Comparison of ENCODE assay signal across 8 cellular contexts in genomic region chr1:114670083-114671010, GRCh38. TPM values are rescaled to one million over a fixed set of nuclear protein-coding genes. Genes with fewer than 3 reads are reported as not detected.
DNase-seq lines count a peak whose midpoint lies in the region; ATAC-seq lines count a peak whose summit lies in the region.

No MANE protein-coding gene starts in this region.

- no peaks in the 10 kb centered on the region for H3K9me3 Mint-ChIP-seq in activated CD4-positive, alpha-beta T cell treated with anti-CD3 and anti-CD28 coated beads, Interleukin-2, amount 10 ng/mL, durations not matched to agents 24 days and 14 days

- peaks cover 10% of the 10 kb centered on the region for H3K4me1 Mint-ChIP-seq in activated CD4-positive, alpha-beta T cell treated with anti-CD3 and anti-CD28 coated beads, Interleukin-2, amount 10 ng/mL, durations not matched to agents 24 days and 14 days

- H3K27me3 Mint-ChIP-seq in activated CD4-positive, alpha-beta T cell treated with anti-CD3 and anti-CD28 coated beads, Interleukin-2, amount 10 ng/mL, durations not matched to agents 24 days and 14 days = peaks cover 52% of the 10 kb centered on the region

- peak overlapping the region; percentile 94 for H3K4me3 Mint-ChIP-seq in activated CD4-positive, alpha-beta T cell treated with anti-CD3 and anti-CD28 coated beads, Interleukin-2, amount 10 ng/mL, durations not matched to agents 24 days and 14 days

- ATAC-seq in GM18861 (IDR thresholded peaks at IDR 0.05; ENCODE audit: unreplicated experiment) = peak; percentile 97
- ATAC-seq in HG03095 (IDR thresholded peaks at IDR 0.05; ENCODE audit: unreplicated experiment) = peak; percentile 100
- ATAC-seq in left lobe of liver = peak; percentile 95

- in situ Hi-C loops in ACHN (cut with HindIII; ENCODE audit: low pct_ligation_motif_present, low pct_unique_long_range_greater_than_20kb, low sequenced_read_pairs) = no loop called here

- peak overlapping the region; percentile 25 for H3K27ac Mint-ChIP-seq in activated CD4-positive, alpha-beta T cell treated with anti-CD3 and anti-CD28 coated beads, Interleukin-2, amount 10 ng/mL, durations not matched to agents 24 days and 14 days

- peak; percentile 81 for DNase-seq in ACHN
- DNase-seq in NCI-H446 treated with DMSO at 0.1 percent for 48 hours (lab: John Stamatoyannopoulos, UW) = peak; percentile 50
- DNase-seq in activated CD4-positive, alpha-beta T cell treated with anti-CD3 and anti-CD28 coated beads, Interleukin-2, amount 10 ng/mL, durations not matched to agents 24 days and 14 days = peak; percentile 94
- peak; percentile 13 for DNase-seq in cortex of kidney (lab: John Stamatoyannopoulos, UW)
- peak; percentile 97 for DNase-seq in left lobe of liver (ENCODE audit: low spot score)
- DNase-seq in stimulated activated CD4-positive, alpha-beta T cell treated with anti-CD3 and anti-CD28 coated beads, Interleukin-1b, Interleukin-23, amount 100 ng/mL, for 4 hours (ENCODE audit: low read depth in 2 of 2) = peak; percentile 76 to 85

- intact Hi-C loops in activated CD4-positive, alpha-beta T cell treated with anti-CD3 and anti-CD28 coated beads, Interleukin-2, amount 10 ng/mL, durations not matched to agents 24 days and 14 days (cut with micrococcal nuclease) = loop anchor here (1.0 to 5.0 kb wide), 4 partner anchors 46 to 324 kb away; partner anchors contain the start of genes BCAS2, NRAS and TRIM33

- no peaks in the 10 kb centered on the region for H3K36me3 Mint-ChIP-seq in activated CD4-positive, alpha-beta T cell treated with anti-CD3 and anti-CD28 coated beads, Interleukin-2, amount 10 ng/mL, durations not matched to agents 24 days and 14 days (ENCODE audit: low read depth)

RNA-seq across cellular contexts. Expression of gene DENND2C, which starts 0.5 kb away (rescaled TPM):
- total RNA-seq in activated CD4-positive, alpha-beta T cell treated with anti-CD3 and anti-CD28 coated beads, Interleukin-2, amount 10 ng/mL, durations not matched to agents 24 days and 14 days = 0.12 and 0.21 TPM in 2 replicates
- 4.7 TPM for total RNA-seq in left lobe of liver

RNA-seq across cellular contexts. Expression of gene AMPD1, which starts 25.0 kb away (rescaled TPM):
- total RNA-seq in activated CD4-positive, alpha-beta T cell treated with anti-CD3 and anti-CD28 coated beads, Interleukin-2, amount 10 ng/mL, durations not matched to agents 24 days and 14 days = not detected in 2 replicates
- not detected for total RNA-seq in left lobe of liver

RNA-seq across cellular contexts. Expression of gene NRAS, which starts 46.2 kb away (rescaled TPM):
- 60.7 and 61.4 TPM in 2 replicates for total RNA-seq in activated CD4-positive, alpha-beta T cell treated with anti-CD3 and anti-CD28 coated beads, Interleukin-2, amount 10 ng/mL, durations not matched to agents 24 days and 14 days
- 8.3 TPM for total RNA-seq in left lobe of liver

Comparison
In these comparisons a context has a peak if more than half of its experiments do, and no peak if none do; other contexts are left out.
1. Peak in every context shown above with its lines: DNase-seq and ATAC-seq.
2. DNase-seq: peak in every context shown above with its lines; median percentile 97 in left lobe of liver; 94 in activated CD4-positive, alpha-beta T cell treated with anti-CD3 and anti-CD28 coated beads, Interleukin-2, amount 10 ng/mL, durations not matched to agents 24 days and 14 days; 81 in ACHN; 80 in stimulated activated CD4-positive, alpha-beta T cell treated with anti-CD3 and anti-CD28 coated beads, Interleukin-1b, Interleukin-23, amount 100 ng/mL, for 4 hours; 50 in NCI-H446 treated with DMSO at 0.1 percent for 48 hours; 13 in cortex of kidney.